ENCODE assay signal across 8 cellular contexts in genomic region chr9:129436751-129437625, GRCh38.
DNase-seq lines count a peak whose midpoint lies in the region; ATAC-seq and TF ChIP-seq lines count a peak whose summit lies in the region.

No MANE protein-coding gene starts in this region.

- H3K9me3 ChIP-seq in mononuclear cell (ENCODE audit: low read depth, low read length) (no peaks in the 10 kb centered on the region), thymus (ENCODE audit: control insufficient read depth) (peaks cover 3% of the 10 kb centered on the region)

- peaks cover 26% of the 10 kb centered on the region for H3K27me3 Mint-ChIP-seq in endothelial cell (ENCODE audit: unreplicated experiment)

- H3K9me3 Mint-ChIP-seq in endothelial cell (ENCODE audit: unreplicated experiment), result no peaks in the 10 kb centered on the region

- no peaks in the 10 kb centered on the region for H3K36me3 Mint-ChIP-seq in endothelial cell (ENCODE audit: low read depth, unreplicated experiment)

- peaks cover 22% of the 10 kb centered on the region for H3K4me1 Mint-ChIP-seq in endothelial cell (ENCODE audit: unreplicated experiment)

- H3K4me3 ChIP-seq in mononuclear cell (ENCODE audit: low read length), result peak overlapping the region; percentile 26
- peak overlapping the region; percentile 48 for H3K4me3 ChIP-seq in thymus (ENCODE audit: low read length)

- H3K4me1 ChIP-seq in mononuclear cell (ENCODE audit: insufficient read depth, low read length) (peaks cover 26% of the 10 kb centered on the region), thymus (ENCODE audit: control insufficient read depth, insufficient read depth, low read length) (peaks cover 9% of the 10 kb centered on the region)

- TF ChIP-seq CTCF in endothelial cell (IDR thresholded peaks at IDR 0.05; ENCODE audit: unreplicated experiment), result no peak

- H3K27ac ChIP-seq in thymus (ENCODE audit: low read depth), result no peak overlapping the region

- H3K27me3 ChIP-seq in mononuclear cell (ENCODE audit: insufficient read depth, low read length) (peaks cover 33% of the 10 kb centered on the region), thymus (ENCODE audit: control insufficient read depth, insufficient read depth) (peaks cover 23% of the 10 kb centered on the region)

- DNase-seq in AG20443 (ENCODE audit: low spot score) (peak; percentile 82), HuH-7.5 (ENCODE audit: low spot score) (peak; percentile 68), endothelial cell (ENCODE audit: low spot score) (peak; percentile 41)
- peak; percentile 46 for DNase-seq in activated CD4-positive, alpha-beta T cell treated with anti-CD3 and anti-CD28 coated beads, Interleukin-2, amount 50 U/mL, for 1 hour

- no peak overlapping the region for H3K27ac Mint-ChIP-seq in endothelial cell (ENCODE audit: unreplicated experiment)

- H3K36me3 ChIP-seq in thymus (ENCODE audit: control insufficient read depth, insufficient read depth), result no peaks in the 10 kb centered on the region

- ATAC-seq in GM21576 (IDR thresholded peaks at IDR 0.05; ENCODE audit: unreplicated experiment) (no peak), GM18517 (IDR thresholded peaks at IDR 0.05; ENCODE audit: unreplicated experiment) (no peak)

- 2% methylated on average over 78 of the region's 78 CpGs for WGBS in thymus

- peak overlapping the region; percentile 81 for H3K4me3 Mint-ChIP-seq in endothelial cell (ENCODE audit: unreplicated experiment)
